In the genomic region with DNA sequence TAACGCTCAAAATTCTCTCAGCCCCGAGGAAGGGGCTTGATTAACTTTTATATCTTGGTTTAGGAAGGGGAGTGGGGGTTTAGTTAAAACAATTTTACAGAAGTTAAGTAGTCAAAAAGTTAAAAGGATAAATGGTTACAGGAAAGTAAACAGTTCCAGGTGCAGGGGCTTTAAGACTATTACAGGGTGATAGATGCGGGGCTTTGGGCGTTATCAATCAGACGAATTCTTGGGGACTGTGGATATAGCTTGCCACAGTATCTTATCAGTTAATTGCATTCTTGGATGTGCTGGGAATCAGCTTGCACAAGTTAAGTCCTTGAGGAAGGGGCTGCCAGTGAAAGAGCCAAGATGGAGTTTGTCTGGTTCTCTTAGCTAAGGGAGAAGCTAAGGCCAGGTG, we compare ENCODE assay signal across 6 cellular contexts.
A peak's percentile ranks its signal among the peaks of the same experiment; 100 is the strongest.
DNase-seq lines count a peak whose midpoint lies in the region; ATAC-seq and TF ChIP-seq lines count a peak whose summit lies in the region.
"Not testable (repeated sequence)": the region's sequence is repeated elsewhere in the genome, so short reads cannot be mapped to it uniquely, and the experiment has no call there.

No MANE protein-coding gene starts in this region.

- not testable (repeated sequence) for H3K9me3 Mint-ChIP-seq in GM23338, nephron progenitor cell

- H3K36me3 ChIP-seq in GM23338 (ENCODE audit: insufficient read depth); HUES6 (ENCODE audit: control insufficient read depth, insufficient read depth, low read length); SK-N-SH (replicated peaks in 1 of 2; ENCODE audit: control insufficient read depth in 1 of 2, insufficient read depth in 2 of 2, low read length in 1 of 2); hepatocyte (replicated peaks; ENCODE audit: insufficient read depth, low read depth); mesodermal cell (ENCODE audit: control insufficient read depth, insufficient read depth, low read length): not testable (repeated sequence)

- H3K9ac ChIP-seq in HUES6 (ENCODE audit: low read length); SK-N-SH: not testable (repeated sequence)

- not testable (repeated sequence) for H4K20me1 ChIP-seq in GM23338 (replicated peaks; ENCODE audit: insufficient read depth); SK-N-SH (ENCODE audit: insufficient read depth); hepatocyte (ENCODE audit: insufficient read depth, poor library complexity, severe bottlenecking)

- CTCF ChIA-PET in SK-N-SH (lab: Yijun Ruan, JAX) = not testable (repeated sequence)

- not testable (repeated sequence) for H3K27me3 ChIP-seq in GM23338 (ENCODE audit: insufficient read depth); HUES6 (ENCODE audit: control insufficient read depth, insufficient read depth, low read length); SK-N-SH (ENCODE audit: insufficient read depth); hepatocyte

- H3K27ac ChIP-seq in GM23338 (ENCODE audit: low read depth); SK-N-SH (ENCODE audit: low read depth in 2 of 2, low read length in 1 of 2): not testable (repeated sequence)
- H3K27ac ChIP-seq in HUES6 (ENCODE audit: low read depth, low read length) = 0 out of 2 replicates have a peak overlapping the region, but pooled peaks have one; percentile 8
- H3K27ac ChIP-seq in hepatocyte = peak overlapping the region; percentile 49
- peak overlapping the region; percentile 32 for H3K27ac ChIP-seq in mesodermal cell (ENCODE audit: low read depth, low read length, severe bottlenecking)

- not testable (repeated sequence) for TF ChIP-seq EP300 in SK-N-SH (IDR thresholded peaks at IDR 0.05; ENCODE audit: borderline replicate concordance in 1 of 2, low read depth in 1 of 2, low read length in 1 of 2)

- H3K4me3 ChIP-seq in GM23338; HUES6 (ENCODE audit: low read depth, low read length); SK-N-SH (ENCODE audit: low read depth in 2 of 2, low read length in 1 of 2); hepatocyte; mesodermal cell (ENCODE audit: extremely low read depth, insufficient read depth, low read length, poor library complexity, severe bottlenecking): not testable (repeated sequence)

- not testable (repeated sequence) for DNase-seq in GM23338 (ENCODE audit: low spot score); SK-N-SH; hepatocyte (ENCODE audit: low spot score); nephron progenitor cell

- not testable (repeated sequence) for H3K79me2 ChIP-seq in GM23338 (replicated peaks; ENCODE audit: insufficient read depth); SK-N-SH (ENCODE audit: insufficient read depth); hepatocyte

- POLR2A ChIA-PET in SK-N-SH (lab: Yijun Ruan, JAX) = not testable (repeated sequence)

- H3K9me2 ChIP-seq in GM23338 (ENCODE audit: insufficient read depth); SK-N-SH; hepatocyte (replicated peaks; ENCODE audit: insufficient read depth): not testable (repeated sequence)

- H3K4me1 ChIP-seq in GM23338 (ENCODE audit: insufficient read depth); HUES6 (ENCODE audit: control insufficient read depth, insufficient read depth, low read length); SK-N-SH (ENCODE audit: control insufficient read depth in 1 of 2, insufficient read depth in 2 of 2, low read depth in 1 of 2, low read length in 1 of 2); hepatocyte (ENCODE audit: insufficient read depth); mesodermal cell (ENCODE audit: control insufficient read depth, insufficient read depth, low read length, poor library complexity, severe bottlenecking): not testable (repeated sequence)

- H3K27ac Mint-ChIP-seq in GM23338 = not testable (repeated sequence)
- H3K27ac Mint-ChIP-seq in nephron progenitor cell = peak overlapping the region; percentile 47

- not testable (repeated sequence) for H3K4me3 Mint-ChIP-seq in GM23338, nephron progenitor cell

- not testable (repeated sequence) for H3K27me3 Mint-ChIP-seq in GM23338 (ENCODE audit: insufficient read depth, low read depth, poor library complexity); nephron progenitor cell (ENCODE audit: low read depth, poor library complexity)

- not testable (repeated sequence) for H3K36me3 Mint-ChIP-seq in GM23338 (ENCODE audit: low read depth); nephron progenitor cell (ENCODE audit: low read depth)

- not testable (repeated sequence) for H3K4me1 Mint-ChIP-seq in GM23338, nephron progenitor cell

- WGBS in SK-N-SH (ENCODE audit: low lambda C conversion rate) = 32% methylated on average over 5 of the region's 5 CpGs
- whole genome bisulfite sequencing in hepatocyte (ENCODE audit: low lambda C conversion rate, missing lambda C conversion rate) = 19% methylated on average over 5 of the region's 5 CpGs
- 100% methylated on average over 1 of the region's 5 CpGs; no CpG with 5 or more reads in 1 of the 2 experiments for WGBS in mesodermal cell (ENCODE audit: insufficient coverage in 2 of 2), 2 experiments

- H3K4me2 ChIP-seq in GM23338 = not testable (repeated sequence)
- H3K4me2 ChIP-seq in SK-N-SH = 0 out of 2 replicates have a peak overlapping the region, but pooled peaks have one; percentile 11
- H3K4me2 ChIP-seq in hepatocyte = peak overlapping the region; percentile 41

- H3K9me3 ChIP-seq in HUES6 (ENCODE audit: control insufficient read depth, insufficient read depth, low read depth, low read length); SK-N-SH; hepatocyte (ENCODE audit: low read depth); mesodermal cell (ENCODE audit: control insufficient read depth, low read length): not testable (repeated sequence)

- not testable (repeated sequence) for ATAC-seq in GM23338

- not testable (repeated sequence) for TF ChIP-seq RAD21 in SK-N-SH (IDR thresholded peaks at IDR 0.05; ENCODE audit: low read length)

- H2AFZ ChIP-seq in GM23338 (peak overlapping the region; percentile 45; the same call in 1 of the 2 replicates), SK-N-SH (ENCODE audit: low read depth) (0 out of 2 replicates have a peak overlapping the region, but pooled peaks have one; percentile 13)
- H2AFZ ChIP-seq in hepatocyte = not testable (repeated sequence)

- H3F3A ChIP-seq in GM23338 (replicated peaks; ENCODE audit: low read depth); SK-N-SH (replicated peaks; ENCODE audit: insufficient read depth): not testable (repeated sequence)

- TF ChIP-seq CTCF in GM23338 (conservative IDR thresholded peaks at IDR 0.05; ENCODE audit: low read depth in 2 of 2); SK-N-SH (IDR thresholded peaks at IDR 0.05); hepatocyte (IDR thresholded peaks at IDR 0.05; ENCODE audit: poor library complexity); nephron progenitor cell (IDR thresholded peaks at IDR 0.05): not testable (repeated sequence)
